In genomic region chr7:114944742-114945625, GRCh38 we compare ENCODE assay signal across 10 cellular contexts. TPM values are rescaled to one million over a fixed set of nuclear protein-coding genes. Genes with fewer than 3 reads are reported as not detected.
DNase-seq lines count a peak whose midpoint lies in the region; ATAC-seq and TF ChIP-seq lines count a peak whose summit lies in the region.
"Had no signal": no experiment of that assay in that cellular context is flagged by ENCODE, and none has a peak within 500 bp of the region (broad histone marks: within the 10 kb centered on the region; RNA-seq: fewer than 3 reads in every experiment).

No MANE protein-coding gene starts in this region.

- H3K4me2 ChIP-seq in fibroblast of lung (ENCODE audit: extremely low read depth, insufficient read depth, low read length): peak overlapping the region; percentile 74

- peak overlapping the region; percentile 55 for H3K9ac ChIP-seq in fibroblast of lung (ENCODE audit: insufficient read depth, low read length)

- no peaks in the 10 kb centered on the region for H3K27me3 Mint-ChIP-seq in stimulated activated naive CD8-positive, alpha-beta T cell treated with anti-CD3 and anti-CD28 coated beads, Interleukin-15, Interleukin-2, amounts not matched to agents 100 ng/mL and 50 ng/mL, for 24 hours

- WGBS in aorta, 2 donors: 16 to 21% methylated on average over 19 of the region's 19 CpGs

- H3K27me3 ChIP-seq in fibroblast of lung (ENCODE audit: control insufficient read depth, insufficient read depth, low read length) (no peaks in the 10 kb centered on the region), muscle layer of duodenum (ENCODE audit: low read depth, low read length) (no peaks in the 10 kb centered on the region), aorta (ENCODE audit: control insufficient read depth in 1 of 2, insufficient read depth in 2 of 2, low read length in 1 of 2) (no peaks in the 10 kb centered on the region)

- peaks cover 37% of the 10 kb centered on the region for H3K79me2 ChIP-seq in fibroblast of lung (ENCODE audit: control insufficient read depth, insufficient read depth, low read length)

- H3K36me3 ChIP-seq in fibroblast of lung (ENCODE audit: control insufficient read depth, insufficient read depth, low read length): no peaks in the 10 kb centered on the region
- peaks cover 0 to 6% of the 10 kb centered on the region in 2 donors for H3K36me3 ChIP-seq in muscle layer of duodenum (ENCODE audit: control insufficient read depth in 1 of 2, insufficient read depth in 2 of 2, low read length in 2 of 2)
- H3K36me3 ChIP-seq in aorta (ENCODE audit: control insufficient read depth in 1 of 2, insufficient read depth in 2 of 2, low read length in 1 of 2): no peaks in the 10 kb centered on the region

- DNase-seq in stimulated activated naive CD8-positive, alpha-beta T cell treated with anti-CD3 and anti-CD28 coated beads, Interleukin-15, Interleukin-2, amounts not matched to agents 100 U/mL and 50 U/mL, for 24 hours: no peak
- DNase-seq in fibroblast of lung (ENCODE audit: low read depth in 2 of 2) (peak; percentile 93 to 94), aorta (peak; percentile 85 to 88), GF-D8 (lab: John Stamatoyannopoulos, UW) (no peak), HuH-7 (ENCODE audit: low spot score) (no peak), NCI-H1092 (lab: John Stamatoyannopoulos, UW) (no peak)
- DNase-seq: activated CD4-positive, alpha-beta T cell treated with anti-CD3 and anti-CD28 coated beads for 4 hours; NCI-H1436 had no signal

- TF ChIP-seq CTCF in fibroblast of lung (conservative IDR thresholded peaks at IDR 0.05 in 1 of 2, IDR thresholded peaks at IDR 0.05 in 1 of 2; ENCODE audit: low read depth in 1 of 2, low read length in 2 of 2): no peak

- H4K20me1 ChIP-seq in fibroblast of lung (ENCODE audit: control insufficient read depth, extremely low read depth, insufficient read depth, low read length): no peaks in the 10 kb centered on the region

- H3K4me1 ChIP-seq in fibroblast of lung (ENCODE audit: control insufficient read depth, extremely low read depth, insufficient read depth, low read length): peaks cover 14% of the 10 kb centered on the region
- peaks cover 0 to 17% of the 10 kb centered on the region in 2 donors for H3K4me1 ChIP-seq in muscle layer of duodenum (ENCODE audit: control insufficient read depth in 1 of 2, insufficient read depth in 2 of 2, low read length in 2 of 2)
- H3K4me1 ChIP-seq in aorta (ENCODE audit: control insufficient read depth in 1 of 2, insufficient read depth in 2 of 2, low read length in 2 of 2): peaks cover 0 to 4% of the 10 kb centered on the region in 2 donors

- H3K27ac ChIP-seq in fibroblast of lung (ENCODE audit: insufficient read depth, low read length) (peak overlapping the region; percentile 84), muscle layer of duodenum (ENCODE audit: low read length) (peak overlapping the region; percentile 56), aorta (ENCODE audit: low read depth in 1 of 2, low read length in 2 of 2) (no peak overlapping the region)

- H3K4me3 ChIP-seq in fibroblast of lung (replicated peaks in 1 of 4; ENCODE audit: control extremely low read depth in 1 of 4, insufficient read depth in 1 of 4, low read depth in 3 of 4, low read length in 4 of 4): peak overlapping the region; percentile 23 to 56 (median 50)
- H3K4me3 ChIP-seq in muscle layer of duodenum (ENCODE audit: low read depth in 1 of 2, low read length in 2 of 2): peak overlapping the region; percentile 42 to 49
- peak overlapping the region; percentile 36 to 43 for H3K4me3 ChIP-seq in aorta (ENCODE audit: low read length in 2 of 2)

- peaks cover 87% of the 10 kb centered on the region for H3K4me1 Mint-ChIP-seq in stimulated activated naive CD8-positive, alpha-beta T cell treated with anti-CD3 and anti-CD28 coated beads, Interleukin-15, Interleukin-2, amounts not matched to agents 100 ng/mL and 50 ng/mL, for 24 hours (ENCODE audit: low read depth)

- H3K27ac Mint-ChIP-seq in stimulated activated naive CD8-positive, alpha-beta T cell treated with anti-CD3 and anti-CD28 coated beads, Interleukin-15, Interleukin-2, amounts not matched to agents 100 ng/mL and 50 ng/mL, for 24 hours: peak overlapping the region; percentile 11

- no peak for ATAC-seq in stimulated activated naive CD8-positive, alpha-beta T cell treated with anti-CD3 and anti-CD28 coated beads, Interleukin-15, Interleukin-2, amounts not matched to agents 100 U/mL and 50 U/mL, for 24 hours
- ATAC-seq in aorta (ENCODE audit: low FRiP score): peak; percentile 87

- H3K9me3 Mint-ChIP-seq in stimulated activated naive CD8-positive, alpha-beta T cell treated with anti-CD3 and anti-CD28 coated beads, Interleukin-15, Interleukin-2, amounts not matched to agents 100 ng/mL and 50 ng/mL, for 24 hours: no peaks in the 10 kb centered on the region

- H3K9me3 ChIP-seq in fibroblast of lung (ENCODE audit: control insufficient read depth, insufficient read depth, low read depth, low read length) (no peaks in the 10 kb centered on the region), muscle layer of duodenum (ENCODE audit: control insufficient read depth in 1 of 2, low read length in 2 of 2) (no peaks in the 10 kb centered on the region), aorta (ENCODE audit: control insufficient read depth, low read length) (no peaks in the 10 kb centered on the region)

- no peak overlapping the region for H3K4me3 Mint-ChIP-seq in stimulated activated naive CD8-positive, alpha-beta T cell treated with anti-CD3 and anti-CD28 coated beads, Interleukin-15, Interleukin-2, amounts not matched to agents 100 ng/mL and 50 ng/mL, for 24 hours

- H2AFZ ChIP-seq in fibroblast of lung (ENCODE audit: low read length): peak overlapping the region; percentile 69

- intact Hi-C loops in aorta (cut with DNase I): no loop called here

- H3K36me3 Mint-ChIP-seq in stimulated activated naive CD8-positive, alpha-beta T cell treated with anti-CD3 and anti-CD28 coated beads, Interleukin-15, Interleukin-2, amounts not matched to agents 100 ng/mL and 50 ng/mL, for 24 hours (ENCODE audit: low read depth): peaks cover 88% of the 10 kb centered on the region

RNA-seq across cellular contexts. Expression of gene MDFIC, which starts 23.1 kb away (rescaled TPM):
- total RNA-seq in fibroblast of lung (41.6 and 67.4 TPM in 2 replicates), aorta (10 to 100 TPM; 25.3 to 37.2 TPM)
- polyA plus RNA-seq in fibroblast of lung (38.7 and 46.3 TPM in 2 replicates), aorta (10 to 100 TPM; 11.1 to 11.3 TPM)
- polyA plus RNA-seq in fibroblast of lung (2012): 39.1 and 50.9 TPM in 2 replicates
- 3.7 and 23.6 TPM in 2 replicates for polyA minus RNA-seq in fibroblast of lung (ENCODE audit: low replicate concordance)

Comparison
In these comparisons a context has a peak if more than half of its experiments do, and no peak if none do; other contexts are left out.
1. DNase-seq: peak in fibroblast of lung (2 of 2) and aorta (2 of 2); none in stimulated activated naive CD8-positive, alpha-beta T cell treated with anti-CD3 and anti-CD28 coated beads, Interleukin-15, Interleukin-2, amounts not matched to agents 100 U/mL and 50 U/mL, for 24 hours (single experiment), GF-D8 (single experiment), HuH-7 (single experiment) and NCI-H1092 (single experiment).
2. H3K27ac ChIP-seq: peak in fibroblast of lung (single experiment) and muscle layer of duodenum (single experiment); none in aorta (0 of 2).
3. Peak in every context shown above with its lines, with median percentiles within 50 percentile points of each other: H3K4me3 ChIP-seq.